10 cellular contexts compared by ENCODE assay signal in genomic region chr1:109794319-109795132, GRCh38. TPM values are rescaled to one million over a fixed set of nuclear protein-coding genes. Genes with fewer than 3 reads are reported as not detected.
DNase-seq lines count a peak whose midpoint lies in the region; ATAC-seq and TF ChIP-seq lines count a peak whose summit lies in the region.
"Had no signal": no experiment of that assay in that cellular context is flagged by ENCODE, and none has a peak within 500 bp of the region (broad histone marks: within the 10 kb centered on the region; RNA-seq: fewer than 3 reads in every experiment).

No MANE protein-coding gene starts in this region.

- POLR2A ChIA-PET in T-cell (lab: Charles Lee), result no interaction called here

- TF ChIP-seq CTCF in heart right ventricle (IDR thresholded peaks at IDR 0.05) (no peak), spleen (IDR thresholded peaks at IDR 0.05 in 8 of 11, conservative IDR thresholded peaks at IDR 0.05 in 3 of 11) (no peak), brain microvascular endothelial cell (IDR thresholded peaks at IDR 0.05; ENCODE audit: low read depth, low read length, missing control alignments) (no peak)

- no peaks in the 10 kb centered on the region for H3K36me3 ChIP-seq in heart right ventricle
- H3K36me3 ChIP-seq in spleen, result no peaks in the 10 kb centered on the region
- H3K36me3 ChIP-seq in brain microvascular endothelial cell (replicated peaks), result no peaks in the 10 kb centered on the region

- CTCF ChIA-PET in T-cell (lab: Charles Lee), result interaction anchor here in 1 of 2 donors (1.6 kb wide), 1 partner anchor 190 kb away, joined by 5 read pairs; the partner anchor contains the start of gene AHCYL1

- peaks cover 33 to 75% (median 57%) of the 10 kb centered on the region in 9 donors for H3K4me1 ChIP-seq in heart right ventricle
- H3K4me1 ChIP-seq in spleen, result peaks cover 41 to 84% (median 65%) of the 10 kb centered on the region in 6 donors

- H3K4me3 Mint-ChIP-seq in T-cell, result no peak overlapping the region
- H3K4me3 Mint-ChIP-seq: stimulated activated naive CD8-positive, alpha-beta T cell treated with anti-CD3 and anti-CD28 coated beads, Interleukin-15, amount 100 ng/mL, for 72 hours had no signal

- no peaks in the 10 kb centered on the region for H3K9me3 ChIP-seq in heart right ventricle
- no peaks in the 10 kb centered on the region for H3K9me3 ChIP-seq in spleen

- in situ Hi-C loops in brain microvascular endothelial cell (cut with HindIII; ENCODE audit: low pct_ligation_motif_present, low sequenced_read_pairs), result no loop called here

- 75 to 79% methylated on average over 19 of the region's 19 CpGs for WGBS in heart right ventricle, 2 donors
- WGBS in spleen, 5 donors, result 75 to 88% (median 81%) methylated on average over 15 to 19 of the region's 19 CpGs

- intact Hi-C loops in heart right ventricle (cut with DNase I), result loop anchor here in 7 of 10 donors (5.0 to 10.0 kb wide), 4 partner anchors 58 to 188 kb away; partner anchors contain the start of genes CSF1 (in 5 of the 7) and AHCYL1 (in 3 of the 7)
- intact Hi-C loops in spleen (cut with DNase I; ENCODE audit: low total_unique reads), result loop anchor here (10.0 kb wide), 1 partner anchor 110 kb away; no protein-coding TSS in a partner anchor

- no peak for ATAC-seq in T-cell (replicated peaks in 1 of 4)
- ATAC-seq in heart right ventricle, result peak in 2 of 8 donors; percentile 15 to 21
- no peak for ATAC-seq in GM19452 (IDR thresholded peaks at IDR 0.05; ENCODE audit: unreplicated experiment)

- H3K9me3 Mint-ChIP-seq in T-cell, result no peaks in the 10 kb centered on the region
- H3K9me3 Mint-ChIP-seq: stimulated activated naive CD8-positive, alpha-beta T cell treated with anti-CD3 and anti-CD28 coated beads, Interleukin-15, amount 100 ng/mL, for 72 hours had no signal

- H3K27me3 ChIP-seq in heart right ventricle (no peaks in the 10 kb centered on the region), spleen (replicated peaks in 1 of 7) (peaks cover 0 to 6% (median 0%) of the 10 kb centered on the region in 7 donors), brain microvascular endothelial cell (replicated peaks) (no peaks in the 10 kb centered on the region)

- no peak for TF ChIP-seq POLR2A in spleen (IDR thresholded peaks at IDR 0.05)

- H3K4me3 ChIP-seq in heart right ventricle, result no peak overlapping the region
- H3K4me3 ChIP-seq in spleen, result no peak overlapping the region
- H3K4me3 ChIP-seq in brain microvascular endothelial cell (ENCODE audit: low read depth, low read length), result no peak overlapping the region

- H3K36me3 Mint-ChIP-seq in T-cell, result no peaks in the 10 kb centered on the region

- peak overlapping the region; percentile 69 to 74 for H3K27ac Mint-ChIP-seq in T-cell

- peaks cover 69 to 85% (median 76%) of the 10 kb centered on the region in 3 donors for H3K4me1 Mint-ChIP-seq in T-cell

- DNase-seq in NCI-H2081 (lab: John Stamatoyannopoulos, UW), result peak; percentile 20 to 59
- DNase-seq in NCI-H2081 treated with DMSO at 0.1 percent for 48 hours (lab: John Stamatoyannopoulos, UW), result no peak
- DNase-seq in T-cell, result peak in 2 of 34 experiments; percentile 12 to 13
- peak in 1 of 2 donors; percentile 5 for DNase-seq in heart right ventricle
- DNase-seq in spleen, result no peak
- DNase-seq in NCI-H510A (lab: John Stamatoyannopoulos, UW), result no peak
- DNase-seq in brain microvascular endothelial cell, result no peak

- H3K27ac ChIP-seq in heart right ventricle (peak overlapping the region in 6 of 10 donors; percentile 21 to 67 (median 45)), spleen (peak overlapping the region in 5 of 8 donors; percentile 55 to 87 (median 77)), brain microvascular endothelial cell (no peak overlapping the region)

- no peaks in the 10 kb centered on the region for H3K27me3 Mint-ChIP-seq in T-cell
- H3K27me3 Mint-ChIP-seq: stimulated activated naive CD8-positive, alpha-beta T cell treated with anti-CD3 and anti-CD28 coated beads, Interleukin-15, amount 100 ng/mL, for 72 hours had no signal

RNA-seq across cellular contexts. Expression of gene EPS8L3, which starts 30.8 kb away (rescaled TPM):
- under 1 TPM in 2 of 5 donors, not detected in 3; 0.47 to 0.49 TPM for total RNA-seq in T-cell
- under 1 TPM in 3 of 10 donors, not detected in 7; 0.49 to 0.61 (median 0.56) TPM for total RNA-seq in heart right ventricle
- polyA plus RNA-seq in heart right ventricle, result not detected
- total RNA-seq in spleen, result 1 to 10 TPM in 1 of 7 donors, not detected in 6; 1.2 TPM
- polyA plus RNA-seq in spleen, result not detected
- total RNA-seq: activated CD8-positive, alpha-beta memory T cell treated with anti-CD3 and anti-CD28 coated beads for 36 hours had no signal

RNA-seq across cellular contexts. Expression of gene GSTM3, which starts 53.7 kb away (rescaled TPM):
- total RNA-seq in T-cell (10 to 100 TPM in 4 of 5 donors, 1 to 10 TPM in 1; 8.4 to 17.1 (median 10.3) TPM), heart right ventricle (100 to 1,000 TPM in 5 of 10 donors, 10 to 100 TPM in 5; 51.8 to 289 (median 99.3) TPM), spleen (10 to 100 TPM in 6 of 7 donors, 1 to 10 TPM in 1; 8.9 to 42.4 (median 21.9) TPM)
- polyA plus RNA-seq in heart right ventricle (100 to 1,000 TPM in 1 of 2 donors, 10 to 100 TPM in 1; 49.0 to 129 TPM), spleen (10 to 100 TPM; 11.2 to 44.0 (median 16.9) TPM)

Comparison
In these comparisons a context has a peak if more than half of its experiments do, and no peak if none do; other contexts are left out.
1. DNase-seq: peak in NCI-H2081 (2 of 2); none in NCI-H2081 treated with DMSO at 0.1 percent for 48 hours (single experiment), spleen (single experiment), NCI-H510A (single experiment) and brain microvascular endothelial cell (single experiment).